ENCODE assay signal across 1 cellular context in genomic region chr6:135180458-135181332, GRCh38.
TF ChIP-seq lines count a peak whose summit lies in the region.

Gene MYB (plus strand): TSS chr6:135181308. CDS start chr6:135181514, 206 bp downstream.

TF ChIP-seq in GM12878, 131 proteins besides CTCF, POLR2A, EP300 and RAD21 (continued from another document and continues in another):
- TF ChIP-seq, protein P1, sequence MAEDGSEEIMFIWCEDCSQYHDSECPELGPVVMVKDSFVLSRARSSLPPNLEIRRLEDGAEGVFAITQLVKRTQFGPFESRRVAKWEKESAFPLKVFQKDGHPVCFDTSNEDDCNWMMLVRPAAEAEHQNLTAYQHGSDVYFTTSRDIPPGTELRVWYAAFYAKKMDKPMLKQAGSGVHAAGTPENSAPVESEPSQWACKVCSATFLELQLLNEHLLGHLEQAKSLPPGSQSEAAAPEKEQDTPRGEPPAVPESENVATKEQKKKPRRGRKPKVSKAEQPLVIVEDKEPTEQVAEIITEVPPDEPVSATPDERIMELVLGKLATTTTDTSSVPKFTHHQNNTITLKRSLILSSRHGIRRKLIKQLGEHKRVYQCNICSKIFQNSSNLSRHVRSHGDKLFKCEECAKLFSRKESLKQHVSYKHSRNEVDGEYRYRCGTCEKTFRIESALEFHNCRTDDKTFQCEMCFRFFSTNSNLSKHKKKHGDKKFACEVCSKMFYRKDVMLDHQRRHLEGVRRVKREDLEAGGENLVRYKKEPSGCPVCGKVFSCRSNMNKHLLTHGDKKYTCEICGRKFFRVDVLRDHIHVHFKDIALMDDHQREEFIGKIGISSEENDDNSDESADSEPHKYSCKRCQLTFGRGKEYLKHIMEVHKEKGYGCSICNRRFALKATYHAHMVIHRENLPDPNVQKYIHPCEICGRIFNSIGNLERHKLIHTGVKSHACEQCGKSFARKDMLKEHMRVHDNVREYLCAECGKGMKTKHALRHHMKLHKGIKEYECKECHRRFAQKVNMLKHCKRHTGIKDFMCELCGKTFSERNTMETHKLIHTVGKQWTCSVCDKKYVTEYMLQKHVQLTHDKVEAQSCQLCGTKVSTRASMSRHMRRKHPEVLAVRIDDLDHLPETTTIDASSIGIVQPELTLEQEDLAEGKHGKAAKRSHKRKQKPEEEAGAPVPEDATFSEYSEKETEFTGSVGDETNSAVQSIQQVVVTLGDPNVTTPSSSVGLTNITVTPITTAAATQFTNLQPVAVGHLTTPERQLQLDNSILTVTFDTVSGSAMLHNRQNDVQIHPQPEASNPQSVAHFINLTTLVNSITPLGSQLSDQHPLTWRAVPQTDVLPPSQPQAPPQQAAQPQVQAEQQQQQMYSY (CRISPR knock-in tag; IDR thresholded peaks at IDR 0.05), result 0 out of 2 replicates have a peak, but pooled peaks have one; percentile 44
- TF ChIP-seq, protein P2, sequence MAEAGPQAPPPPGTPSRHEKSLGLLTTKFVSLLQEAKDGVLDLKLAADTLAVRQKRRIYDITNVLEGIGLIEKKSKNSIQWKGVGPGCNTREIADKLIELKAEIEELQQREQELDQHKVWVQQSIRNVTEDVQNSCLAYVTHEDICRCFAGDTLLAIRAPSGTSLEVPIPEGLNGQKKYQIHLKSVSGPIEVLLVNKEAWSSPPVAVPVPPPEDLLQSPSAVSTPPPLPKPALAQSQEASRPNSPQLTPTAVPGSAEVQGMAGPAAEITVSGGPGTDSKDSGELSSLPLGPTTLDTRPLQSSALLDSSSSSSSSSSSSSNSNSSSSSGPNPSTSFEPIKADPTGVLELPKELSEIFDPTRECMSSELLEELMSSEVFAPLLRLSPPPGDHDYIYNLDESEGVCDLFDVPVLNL (IDR thresholded peaks at IDR 0.05; ENCODE audit: low read depth, low read length), result 0 out of 2 replicates have a peak, but pooled peaks have one; percentile 34
- TF ChIP-seq KDM1A (IDR thresholded peaks at IDR 0.05; ENCODE audit: borderline replicate concordance) (no peak), YY1 (IDR thresholded peaks at IDR 0.05; ENCODE audit: low read depth, low read length) (peak; percentile 60), STAT3 (IDR thresholded peaks at IDR 0.05; ENCODE audit: low read depth, low read length) (no peak), NR2F1 (conservative IDR thresholded peaks at IDR 0.05) (peak; percentile 53; the same call in 1 of the 2 replicates), POLR2AphosphoS5 (IDR thresholded peaks at IDR 0.05; ENCODE audit: low read length) (peak; percentile 52), PAX5 (IDR thresholded peaks at IDR 0.05; ENCODE audit: borderline replicate concordance, low read depth, low read length) (no peak), CBFB (IDR thresholded peaks at IDR 0.05; ENCODE audit: low read depth) (peak; percentile 34; the same call in 1 of the 2 replicates), STAT1 (conservative IDR thresholded peaks at IDR 0.05) (no peak), SMARCA5 (IDR thresholded peaks at IDR 0.05) (peak; percentile 81; the same call in 1 of the 2 replicates), ZNF207 (IDR thresholded peaks at IDR 0.05; ENCODE audit: borderline replicate concordance) (no peak), FOXM1 (IDR thresholded peaks at IDR 0.05; ENCODE audit: low read depth, low read length) (no peak; the same call in none of the 2 replicates), PML (IDR thresholded peaks at IDR 0.05; ENCODE audit: low read length) (peak; percentile 23), TAF1 (IDR thresholded peaks at IDR 0.05; ENCODE audit: borderline replicate concordance, low read depth, low read length) (peak; percentile 48; the same call in 1 of the 2 replicates), RELA (IDR thresholded peaks at IDR 0.05; ENCODE audit: borderline replicate concordance, partially characterized antibody) (no peak), MAX (IDR thresholded peaks at IDR 0.05; ENCODE audit: low read depth, low read length) (no peak), HCFC1 (IDR thresholded peaks at IDR 0.05; ENCODE audit: low read length) (no peak), PKNOX1 (IDR thresholded peaks at IDR 0.05) (no peak), CBX3 (IDR thresholded peaks at IDR 0.05; ENCODE audit: borderline replicate concordance, low read depth) (no peak), CEBPZ (IDR thresholded peaks at IDR 0.05; ENCODE audit: low read depth, low read length) (no peak), NRF1 (conservative IDR thresholded peaks at IDR 0.05; ENCODE audit: low read depth, low read length) (peak; percentile 45), CEBPB (IDR thresholded peaks at IDR 0.05; ENCODE audit: borderline replicate concordance in 1 of 2, low read depth in 2 of 2, low read length in 2 of 2) (no peak), FOXK2 (IDR thresholded peaks at IDR 0.05) (no peak), CREM (IDR thresholded peaks at IDR 0.05; ENCODE audit: low read depth) (no peak), BRCA1 (IDR thresholded peaks at IDR 0.05; ENCODE audit: low read depth, low read length) (no peak), ZNF217 (IDR thresholded peaks at IDR 0.05) (peak; percentile 50; the same call in 1 of the 2 replicates), NR2C2 (IDR thresholded peaks at IDR 0.05; ENCODE audit: borderline replicate concordance, control insufficient read depth, insufficient read length, low read depth) (no peak), SRF (IDR thresholded peaks at IDR 0.05; ENCODE audit: low read depth in 2 of 2, low read length in 2 of 2) (peak in 1 of 2 experiments; percentile 64; a peak in 1 of 4 replicates), SIX5 (IDR thresholded peaks at IDR 0.05; ENCODE audit: low read depth, low read length, severe bottlenecking) (no peak), TCF3 (IDR thresholded peaks at IDR 0.05; ENCODE audit: borderline replicate concordance, insufficient read depth, low read depth, low read length) (peak; percentile 59; the same call in 1 of the 2 replicates), GATAD2B (conservative IDR thresholded peaks at IDR 0.05; ENCODE audit: low read depth) (peak; percentile 44; the same call in 1 of the 2 replicates), WRNIP1 (IDR thresholded peaks at IDR 0.05; ENCODE audit: borderline replicate concordance, low read depth, low read length) (no peak), JUNB (IDR thresholded peaks at IDR 0.05) (no peak), BACH1 (IDR thresholded peaks at IDR 0.05; ENCODE audit: borderline replicate concordance) (peak; percentile 70; the same call in 1 of the 2 replicates), USF1 (IDR thresholded peaks at IDR 0.05; ENCODE audit: borderline replicate concordance, extremely low read length, insufficient read depth, low read depth, low read length) (peak; percentile 5), SMAD5 (IDR thresholded peaks at IDR 0.05; ENCODE audit: low read depth) (peak; percentile 62; the same call in 1 of the 2 replicates), GABPA (IDR thresholded peaks at IDR 0.05; ENCODE audit: low read depth) (no peak)
- TF ChIP-seq, protein P3, sequence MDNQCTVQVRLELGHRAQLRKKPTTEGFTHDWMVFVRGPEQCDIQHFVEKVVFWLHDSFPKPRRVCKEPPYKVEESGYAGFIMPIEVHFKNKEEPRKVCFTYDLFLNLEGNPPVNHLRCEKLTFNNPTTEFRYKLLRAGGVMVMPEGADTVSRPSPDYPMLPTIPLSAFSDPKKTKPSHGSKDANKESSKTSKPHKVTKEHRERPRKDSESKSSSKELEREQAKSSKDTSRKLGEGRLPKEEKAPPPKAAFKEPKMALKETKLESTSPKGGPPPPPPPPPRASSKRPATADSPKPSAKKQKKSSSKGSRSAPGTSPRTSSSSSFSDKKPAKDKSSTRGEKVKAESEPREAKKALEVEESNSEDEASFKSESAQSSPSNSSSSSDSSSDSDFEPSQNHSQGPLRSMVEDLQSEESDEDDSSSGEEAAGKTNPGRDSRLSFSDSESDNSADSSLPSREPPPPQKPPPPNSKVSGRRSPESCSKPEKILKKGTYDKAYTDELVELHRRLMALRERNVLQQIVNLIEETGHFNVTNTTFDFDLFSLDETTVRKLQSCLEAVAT (IDR thresholded peaks at IDR 0.05), result 0 out of 2 replicates have a peak, but pooled peaks have one; percentile 36
- TF ChIP-seq, protein P4, sequence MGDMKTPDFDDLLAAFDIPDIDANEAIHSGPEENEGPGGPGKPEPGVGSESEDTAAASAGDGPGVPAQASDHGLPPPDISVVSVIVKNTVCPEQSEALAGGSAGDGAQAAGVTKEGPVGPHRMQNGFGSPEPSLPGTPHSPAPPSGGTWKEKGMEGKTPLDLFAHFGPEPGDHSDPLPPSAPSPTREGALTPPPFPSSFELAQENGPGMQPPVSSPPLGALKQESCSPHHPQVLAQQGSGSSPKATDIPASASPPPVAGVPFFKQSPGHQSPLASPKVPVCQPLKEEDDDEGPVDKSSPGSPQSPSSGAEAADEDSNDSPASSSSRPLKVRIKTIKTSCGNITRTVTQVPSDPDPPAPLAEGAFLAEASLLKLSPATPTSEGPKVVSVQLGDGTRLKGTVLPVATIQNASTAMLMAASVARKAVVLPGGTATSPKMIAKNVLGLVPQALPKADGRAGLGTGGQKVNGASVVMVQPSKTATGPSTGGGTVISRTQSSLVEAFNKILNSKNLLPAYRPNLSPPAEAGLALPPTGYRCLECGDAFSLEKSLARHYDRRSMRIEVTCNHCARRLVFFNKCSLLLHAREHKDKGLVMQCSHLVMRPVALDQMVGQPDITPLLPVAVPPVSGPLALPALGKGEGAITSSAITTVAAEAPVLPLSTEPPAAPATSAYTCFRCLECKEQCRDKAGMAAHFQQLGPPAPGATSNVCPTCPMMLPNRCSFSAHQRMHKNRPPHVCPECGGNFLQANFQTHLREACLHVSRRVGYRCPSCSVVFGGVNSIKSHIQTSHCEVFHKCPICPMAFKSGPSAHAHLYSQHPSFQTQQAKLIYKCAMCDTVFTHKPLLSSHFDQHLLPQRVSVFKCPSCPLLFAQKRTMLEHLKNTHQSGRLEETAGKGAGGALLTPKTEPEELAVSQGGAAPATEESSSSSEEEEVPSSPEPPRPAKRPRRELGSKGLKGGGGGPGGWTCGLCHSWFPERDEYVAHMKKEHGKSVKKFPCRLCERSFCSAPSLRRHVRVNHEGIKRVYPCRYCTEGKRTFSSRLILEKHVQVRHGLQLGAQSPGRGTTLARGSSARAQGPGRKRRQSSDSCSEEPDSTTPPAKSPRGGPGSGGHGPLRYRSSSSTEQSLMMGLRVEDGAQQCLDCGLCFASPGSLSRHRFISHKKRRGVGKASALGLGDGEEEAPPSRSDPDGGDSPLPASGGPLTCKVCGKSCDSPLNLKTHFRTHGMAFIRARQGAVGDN (IDR thresholded peaks at IDR 0.05), result 0 out of 2 replicates have a peak, but pooled peaks have one; percentile 41
- TF ChIP-seq, protein P5, sequence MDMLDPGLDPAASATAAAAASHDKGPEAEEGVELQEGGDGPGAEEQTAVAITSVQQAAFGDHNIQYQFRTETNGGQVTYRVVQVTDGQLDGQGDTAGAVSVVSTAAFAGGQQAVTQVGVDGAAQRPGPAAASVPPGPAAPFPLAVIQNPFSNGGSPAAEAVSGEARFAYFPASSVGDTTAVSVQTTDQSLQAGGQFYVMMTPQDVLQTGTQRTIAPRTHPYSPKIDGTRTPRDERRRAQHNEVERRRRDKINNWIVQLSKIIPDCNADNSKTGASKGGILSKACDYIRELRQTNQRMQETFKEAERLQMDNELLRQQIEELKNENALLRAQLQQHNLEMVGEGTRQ (IDR thresholded peaks at IDR 0.05; ENCODE audit: borderline replicate concordance, low read depth, low read length), result peak; percentile 10; the same call in 1 of the 2 replicates
- TF ChIP-seq, protein P6, sequence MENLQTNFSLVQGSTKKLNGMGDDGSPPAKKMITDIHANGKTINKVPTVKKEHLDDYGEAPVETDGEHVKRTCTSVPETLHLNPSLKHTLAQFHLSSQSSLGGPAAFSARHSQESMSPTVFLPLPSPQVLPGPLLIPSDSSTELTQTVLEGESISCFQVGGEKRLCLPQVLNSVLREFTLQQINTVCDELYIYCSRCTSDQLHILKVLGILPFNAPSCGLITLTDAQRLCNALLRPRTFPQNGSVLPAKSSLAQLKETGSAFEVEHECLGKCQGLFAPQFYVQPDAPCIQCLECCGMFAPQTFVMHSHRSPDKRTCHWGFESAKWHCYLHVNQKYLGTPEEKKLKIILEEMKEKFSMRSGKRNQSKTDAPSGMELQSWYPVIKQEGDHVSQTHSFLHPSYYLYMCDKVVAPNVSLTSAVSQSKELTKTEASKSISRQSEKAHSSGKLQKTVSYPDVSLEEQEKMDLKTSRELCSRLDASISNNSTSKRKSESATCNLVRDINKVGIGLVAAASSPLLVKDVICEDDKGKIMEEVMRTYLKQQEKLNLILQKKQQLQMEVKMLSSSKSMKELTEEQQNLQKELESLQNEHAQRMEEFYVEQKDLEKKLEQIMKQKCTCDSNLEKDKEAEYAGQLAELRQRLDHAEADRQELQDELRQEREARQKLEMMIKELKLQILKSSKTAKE (IDR thresholded peaks at IDR 0.05; ENCODE audit: low read depth, poor library complexity, severe bottlenecking), result no peak
